Comparison of ENCODE assay signal across 9 cellular contexts in the genomic region with DNA sequence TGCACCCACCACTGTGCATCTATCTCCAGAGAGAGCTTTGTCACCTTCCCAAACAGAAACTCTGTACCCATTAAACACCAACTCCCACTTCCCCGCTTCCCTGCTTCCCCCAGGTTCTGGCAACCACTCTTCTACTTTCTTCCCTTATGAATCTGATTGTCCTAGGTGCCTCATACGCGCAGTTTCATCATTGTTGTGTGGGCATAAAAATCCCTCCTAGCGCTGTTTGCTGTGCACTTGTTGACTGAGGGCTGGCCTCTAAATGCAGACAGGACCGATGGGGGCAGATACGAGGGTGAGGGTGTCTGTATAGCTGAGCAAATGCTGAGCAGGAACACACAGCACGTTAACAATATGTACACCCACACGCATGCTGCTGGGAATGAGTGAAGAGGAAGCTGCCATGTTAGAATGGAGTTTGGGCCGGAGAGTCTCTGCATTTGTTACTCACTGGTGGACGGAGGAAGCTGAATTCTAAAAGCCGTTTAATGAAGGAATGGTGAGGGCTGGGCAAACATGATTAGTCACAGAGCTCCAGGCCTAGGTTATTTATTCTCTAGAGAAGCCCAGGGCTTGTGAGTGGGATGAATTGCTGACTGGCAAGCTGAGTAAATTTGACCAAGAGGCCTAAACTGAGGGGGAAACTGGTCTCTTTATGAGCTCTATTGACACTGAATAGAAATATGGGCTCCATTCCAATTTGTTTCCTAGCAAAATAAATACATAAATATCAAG.
DNase-seq lines count a peak whose midpoint lies in the region; ATAC-seq, FAIRE-seq and TF ChIP-seq lines count a peak whose summit lies in the region.
"Had no signal": no experiment of that assay in that cellular context is flagged by ENCODE, and none has a peak within 500 bp of the region (broad histone marks: within the 10 kb centered on the region; RNA-seq: fewer than 3 reads in every experiment).

No MANE protein-coding gene starts in this region.

- peaks cover 21% of the 10 kb centered on the region; the same call in 1 of the 2 replicates for H3K4me1 ChIP-seq in HUES48 (ENCODE audit: control insufficient read depth, insufficient read depth, low read length)
- H3K4me1 ChIP-seq in left ventricle myocardium inferior, result peaks cover 23% of the 10 kb centered on the region
- H3K4me1 ChIP-seq in small intestine (ENCODE audit: control insufficient read depth in 2 of 2, insufficient read depth in 1 of 2, low read depth in 1 of 2, low read length in 1 of 2), result peaks cover 0 to 9% of the 10 kb centered on the region in 2 donors

- H3K9me3 ChIP-seq in HUES48 (ENCODE audit: control insufficient read depth, insufficient read depth, low read length), result no peaks in the 10 kb centered on the region
- H3K9me3 ChIP-seq in SK-N-MC (ENCODE audit: low read depth, low read length), result no peaks in the 10 kb centered on the region
- no peaks in the 10 kb centered on the region for H3K9me3 ChIP-seq in left ventricle myocardium inferior (replicated peaks)
- H3K9me3 ChIP-seq in small intestine (ENCODE audit: control insufficient read depth, low read depth), result no peaks in the 10 kb centered on the region

- FAIRE-seq in small intestine (lab: Jason Lieb, UNC), result no peak

- H3K27ac ChIP-seq in HUES48 (ENCODE audit: low read depth, low read length) (peak overlapping the region; percentile 50), SK-N-MC (peak overlapping the region; percentile 35; the same call in 1 of the 2 replicates), left ventricle myocardium inferior (replicated peaks) (peak overlapping the region; percentile 89), small intestine (ENCODE audit: low read depth in 1 of 2, low read length in 1 of 2) (peak overlapping the region in 1 of 2 donors; percentile 87)

- DNase-seq in SK-N-MC (ENCODE audit: low read depth, low spot score) (no peak), left ventricle myocardium inferior (no peak), small intestine (peak; percentile 48), DMS 273 treated with DMSO at 0.1 percent for 48 hours (lab: John Stamatoyannopoulos, UW) (no peak), NCI-H1694 treated with DMSO at 0.1 percent for 48 hours (lab: John Stamatoyannopoulos, UW) (no peak), NCI-H446 (lab: John Stamatoyannopoulos, UW) (no peak)
- DNase-seq: SW 1271 had no signal

- no peaks in the 10 kb centered on the region for H3K27me3 ChIP-seq in HUES48 (ENCODE audit: control insufficient read depth, insufficient read depth, low read length)
- no peaks in the 10 kb centered on the region for H3K27me3 ChIP-seq in left ventricle myocardium inferior (ENCODE audit: low read depth)
- H3K27me3 ChIP-seq in small intestine (ENCODE audit: control insufficient read depth in 2 of 2, insufficient read depth in 2 of 2, low read length in 2 of 2), result no peaks in the 10 kb centered on the region

- intact Hi-C loops in left ventricle myocardium inferior (cut with micrococcal nuclease), result no loop called here

- 40 to 59% (median 52%) methylated on average over 11 of the region's 11 CpGs for WGBS in small intestine, 3 donors

- H3K9ac ChIP-seq in HUES48 (ENCODE audit: low read depth, low read length) (no peak overlapping the region), SK-N-MC (ENCODE audit: insufficient read length) (no peak overlapping the region)

- no peak for TF ChIP-seq CTCF in left ventricle myocardium inferior (IDR thresholded peaks at IDR 0.05; ENCODE audit: borderline replicate concordance)

- H3K4me3 ChIP-seq in HUES48 (ENCODE audit: low read depth, low read length) (no peak overlapping the region), SK-N-MC (no peak overlapping the region), left ventricle myocardium inferior (peak overlapping the region; percentile 14), small intestine (ENCODE audit: low read depth in 1 of 2, low read length in 2 of 2) (no peak overlapping the region)

- ATAC-seq in HG03432 (IDR thresholded peaks at IDR 0.05; ENCODE audit: unreplicated experiment), result no peak

- H3K36me3 ChIP-seq in HUES48 (ENCODE audit: control insufficient read depth, insufficient read depth, low read length) (no peaks in the 10 kb centered on the region), SK-N-MC (ENCODE audit: insufficient read depth, low read length) (no peaks in the 10 kb centered on the region), left ventricle myocardium inferior (no peaks in the 10 kb centered on the region), small intestine (ENCODE audit: control insufficient read depth in 2 of 2, insufficient read depth in 2 of 2, low read length in 2 of 2) (no peaks in the 10 kb centered on the region)
